8 cellular contexts compared by ENCODE assay signal in genomic region chr20:38034961-38035360, GRCh38. TPM values are rescaled to one million over a fixed set of nuclear protein-coding genes. Genes with fewer than 3 reads are reported as not detected.
DNase-seq lines count a peak whose midpoint lies in the region; ATAC-seq, FAIRE-seq and TF ChIP-seq lines count a peak whose summit lies in the region.

No MANE protein-coding gene starts in this region.

- peak overlapping the region; percentile 93 for H3K27ac ChIP-seq in keratinocyte (ENCODE audit: control insufficient read depth, insufficient read depth, low read length)
- no peak overlapping the region for H3K27ac ChIP-seq in thymus (ENCODE audit: low read depth)

- H4K20me1 ChIP-seq in keratinocyte (ENCODE audit: control insufficient read depth, extremely low read depth, insufficient read depth, low read length), result no peaks in the 10 kb centered on the region

- FAIRE-seq in keratinocyte (lab: Jason Lieb, UNC), result no peak

- H3K36me3 ChIP-seq in keratinocyte (ENCODE audit: control insufficient read depth in 2 of 2, extremely low read depth in 1 of 2, insufficient read depth in 2 of 2, low read length in 2 of 2) (peaks cover 8% of the 10 kb centered on the region in 2 experiments), thymus (ENCODE audit: control insufficient read depth, insufficient read depth) (peaks cover 5% of the 10 kb centered on the region)

- intact Hi-C loops in activated T-helper 2 cell treated with anti-CD3 and anti-CD28 coated beads, Interferon-gamma antibody, Interleukin-2, Interleukin-4, amounts not matched to agents 10 μg/mL and 5 μg/mL and 100 μg/mL, durations not matched to agents 14 hours and 24 hours and 36 hours (cut with micrococcal nuclease), result no loop called here

- H3K4me2 ChIP-seq in keratinocyte (ENCODE audit: control insufficient read depth, extremely low read depth, insufficient read depth, low read depth, low read length), result peak overlapping the region; percentile 91

- no peaks in the 10 kb centered on the region for H3K27me3 Mint-ChIP-seq in activated CD8-positive, alpha-beta memory T cell treated with anti-CD3 and anti-CD28 coated beads, Interleukin-2, amount 10 ng/mL, durations not matched to agents 7 days and 5 days
- H3K27me3 Mint-ChIP-seq in activated T-helper 2 cell treated with anti-CD3 and anti-CD28 coated beads, Interferon-gamma antibody, Interleukin-2, Interleukin-4, amounts not matched to agents 10 μg/mL and 5 μg/mL and 100 μg/mL, durations not matched to agents 14 hours and 24 hours and 36 hours (ENCODE audit: low read depth), result no peaks in the 10 kb centered on the region

- H3K9me3 ChIP-seq in keratinocyte (ENCODE audit: control insufficient read depth, low read depth, low read length), result no peaks in the 10 kb centered on the region
- no peaks in the 10 kb centered on the region for H3K9me3 ChIP-seq in thymus (ENCODE audit: control insufficient read depth)

- no peaks in the 10 kb centered on the region for H3K9me3 Mint-ChIP-seq in activated CD8-positive, alpha-beta memory T cell treated with anti-CD3 and anti-CD28 coated beads, Interleukin-2, amount 10 ng/mL, durations not matched to agents 7 days and 5 days (ENCODE audit: low read depth)
- no peaks in the 10 kb centered on the region for H3K9me3 Mint-ChIP-seq in activated T-helper 2 cell treated with anti-CD3 and anti-CD28 coated beads, Interferon-gamma antibody, Interleukin-2, Interleukin-4, amounts not matched to agents 10 μg/mL and 5 μg/mL and 100 μg/mL, durations not matched to agents 14 hours and 24 hours and 36 hours

- 94% methylated on average over 6 of the region's 6 CpGs for WGBS in thymus

- peak overlapping the region; percentile 99 for H3K27ac Mint-ChIP-seq in activated CD8-positive, alpha-beta memory T cell treated with anti-CD3 and anti-CD28 coated beads, Interleukin-2, amount 10 ng/mL, durations not matched to agents 7 days and 5 days
- peak overlapping the region; percentile 98 for H3K27ac Mint-ChIP-seq in activated T-helper 2 cell treated with anti-CD3 and anti-CD28 coated beads, Interferon-gamma antibody, Interleukin-2, Interleukin-4, amounts not matched to agents 10 μg/mL and 5 μg/mL and 100 μg/mL, durations not matched to agents 14 hours and 24 hours and 36 hours

- no peak for ATAC-seq in activated CD8-positive, alpha-beta memory T cell treated with anti-CD3 and anti-CD28 coated beads, Interleukin-2, amount 10 ng/mL, durations not matched to agents 7 days and 5 days
- ATAC-seq in HG03280 (IDR thresholded peaks at IDR 0.05; ENCODE audit: unreplicated experiment) (no peak), HG02973 (IDR thresholded peaks at IDR 0.05; ENCODE audit: unreplicated experiment) (no peak)

- H3K9ac ChIP-seq in keratinocyte (ENCODE audit: control insufficient read depth, extremely low read depth, insufficient read depth, low read length), result no peak overlapping the region

- H2AFZ ChIP-seq in keratinocyte (ENCODE audit: control insufficient read depth, low read length), result no peak overlapping the region

- no peak for TF ChIP-seq CTCF in keratinocyte (optimal IDR thresholded peaks at IDR 0.05 in 1 of 3, IDR thresholded peaks at IDR 0.05 in 1 of 3, conservative IDR thresholded peaks at IDR 0.05 in 1 of 3; ENCODE audit: extremely low read depth in 1 of 3, insufficient read depth in 2 of 3, low read length in 3 of 3)

- H3K79me2 ChIP-seq in keratinocyte (ENCODE audit: control insufficient read depth, insufficient read depth, low read length), result peaks cover 87% of the 10 kb centered on the region

- H3K4me1 Mint-ChIP-seq in activated CD8-positive, alpha-beta memory T cell treated with anti-CD3 and anti-CD28 coated beads, Interleukin-2, amount 10 ng/mL, durations not matched to agents 7 days and 5 days, result peaks cover 50% of the 10 kb centered on the region
- peaks cover 46% of the 10 kb centered on the region for H3K4me1 Mint-ChIP-seq in activated T-helper 2 cell treated with anti-CD3 and anti-CD28 coated beads, Interferon-gamma antibody, Interleukin-2, Interleukin-4, amounts not matched to agents 10 μg/mL and 5 μg/mL and 100 μg/mL, durations not matched to agents 14 hours and 24 hours and 36 hours (ENCODE audit: low read depth)

- CTCF ChIA-PET in activated CD8-positive, alpha-beta memory T cell treated with anti-CD3 and anti-CD28 coated beads, Interleukin-2, amount 10 ng/mL, durations not matched to agents 7 days and 5 days (lab: Charles Lee), result interaction anchor here (1.5 kb wide), 1 partner anchor 13 kb away, joined by 3 read pairs; no protein-coding TSS in a partner anchor

- dilution Hi-C loops in keratinocyte (cut with MboI; ENCODE audit: extremely low pct_ligation_motif_present, low sequenced_read_pairs), result no loop called here

- peaks cover 37% of the 10 kb centered on the region for H3K36me3 Mint-ChIP-seq in activated CD8-positive, alpha-beta memory T cell treated with anti-CD3 and anti-CD28 coated beads, Interleukin-2, amount 10 ng/mL, durations not matched to agents 7 days and 5 days
- peaks cover 31% of the 10 kb centered on the region for H3K36me3 Mint-ChIP-seq in activated T-helper 2 cell treated with anti-CD3 and anti-CD28 coated beads, Interferon-gamma antibody, Interleukin-2, Interleukin-4, amounts not matched to agents 10 μg/mL and 5 μg/mL and 100 μg/mL, durations not matched to agents 14 hours and 24 hours and 36 hours (ENCODE audit: low read depth)

- no peak for DNase-seq in activated CD8-positive, alpha-beta memory T cell treated with anti-CD3 and anti-CD28 coated beads, Interleukin-2, amount 10 ng/mL, durations not matched to agents 7 days and 5 days
- no peak for DNase-seq in activated CD8-positive, alpha-beta memory T cell treated with anti-CD3 and anti-CD28 coated beads for 24 hours
- DNase-seq in activated T-helper 2 cell treated with anti-CD3 and anti-CD28 coated beads, Interferon-gamma antibody, Interleukin-2, Interleukin-4, amounts not matched to agents 10 μg/mL and 5 μg/mL and 100 μg/mL, durations not matched to agents 14 hours and 24 hours and 36 hours (ENCODE audit: low spot score), result no peak
- DNase-seq in keratinocyte (ENCODE audit: low read depth, low spot score) (no peak), GM19240 (ENCODE audit: insufficient read length, low spot score) (no peak)

- H3K4me1 ChIP-seq in keratinocyte (ENCODE audit: control insufficient read depth, extremely low read depth, insufficient read depth, low read length) (peaks cover 17% of the 10 kb centered on the region), thymus (ENCODE audit: control insufficient read depth, insufficient read depth, low read length) (peaks cover 25% of the 10 kb centered on the region)

- no peaks in the 10 kb centered on the region for H3K9me1 ChIP-seq in keratinocyte (ENCODE audit: control insufficient read depth, extremely low read depth, insufficient read depth, low read length)

- H3K4me3 Mint-ChIP-seq in activated CD8-positive, alpha-beta memory T cell treated with anti-CD3 and anti-CD28 coated beads, Interleukin-2, amount 10 ng/mL, durations not matched to agents 7 days and 5 days, result peak overlapping the region; percentile 98
- peak overlapping the region; percentile 99 for H3K4me3 Mint-ChIP-seq in activated T-helper 2 cell treated with anti-CD3 and anti-CD28 coated beads, Interferon-gamma antibody, Interleukin-2, Interleukin-4, amounts not matched to agents 10 μg/mL and 5 μg/mL and 100 μg/mL, durations not matched to agents 14 hours and 24 hours and 36 hours (ENCODE audit: low read depth)

- H3K4me3 ChIP-seq in keratinocyte (ENCODE audit: control insufficient read depth in 2 of 3, extremely low read depth in 1 of 3, insufficient read depth in 2 of 3, low read depth in 1 of 3, low read length in 3 of 3) (peak overlapping the region; percentile 93 to 97 (median 95)), thymus (ENCODE audit: low read length) (peak overlapping the region; percentile 97)

- H3K27me3 ChIP-seq in keratinocyte (ENCODE audit: control insufficient read depth, extremely low read depth, insufficient read depth, low read length), result no peaks in the 10 kb centered on the region
- no peaks in the 10 kb centered on the region for H3K27me3 ChIP-seq in thymus (ENCODE audit: control insufficient read depth, insufficient read depth)

RNA-seq across cellular contexts. Expression of gene RPRD1B, which starts 1.4 kb away (rescaled TPM):
- 10 to 100 TPM; 34.1 to 37.4 TPM for total RNA-seq in activated CD8-positive, alpha-beta memory T cell treated with anti-CD3 and anti-CD28 coated beads, Interleukin-2, amount 10 ng/mL, durations not matched to agents 7 days and 5 days
- 39.4 and 42.6 TPM in 2 replicates for total RNA-seq in activated T-helper 2 cell treated with anti-CD3 and anti-CD28 coated beads, Interferon-gamma antibody, Interleukin-2, Interleukin-4, amounts not matched to agents 10 μg/mL and 5 μg/mL and 100 μg/mL, durations not matched to agents 14 hours and 24 hours and 36 hours
- polyA plus RNA-seq in keratinocyte (15.9 to 22.6 TPM (median 19.9 TPM) in 3 replicates), thymus (14.5 TPM)
- polyA plus RNA-seq in keratinocyte (2011; ENCODE audit: low read depth), result 26.6 TPM
- 12.0 and 20.0 TPM in 2 replicates for polyA plus RNA-seq in keratinocyte (2011; cell fraction: cytosol; rRNA removed)
- 25.3 and 30.2 TPM in 2 replicates for polyA plus RNA-seq in keratinocyte (2011; cell fraction: nucleus; rRNA removed)
- 14.2 and 15.1 TPM in 2 replicates for polyA plus RNA-seq in keratinocyte (2012; ENCODE audit: low replicate concordance)
- 6.6 to 22.3 TPM (median 20.3 TPM) in 3 replicates for polyA minus RNA-seq in keratinocyte
- polyA minus RNA-seq in keratinocyte (2011; cell fraction: cytosol; rRNA and poly(A)+ RNA removed), result 28.8 TPM
- polyA minus RNA-seq in keratinocyte (2011; cell fraction: nucleus; rRNA and poly(A)+ RNA removed), result 27.1 and 37.2 TPM in 2 replicates

RNA-seq across cellular contexts. Expression of gene TTI1, which starts 1.7 kb away (rescaled TPM):
- total RNA-seq in activated CD8-positive, alpha-beta memory T cell treated with anti-CD3 and anti-CD28 coated beads, Interleukin-2, amount 10 ng/mL, durations not matched to agents 7 days and 5 days, result 10 to 100 TPM; 34.7 to 35.0 TPM
- 35.7 and 36.7 TPM in 2 replicates for total RNA-seq in activated T-helper 2 cell treated with anti-CD3 and anti-CD28 coated beads, Interferon-gamma antibody, Interleukin-2, Interleukin-4, amounts not matched to agents 10 μg/mL and 5 μg/mL and 100 μg/mL, durations not matched to agents 14 hours and 24 hours and 36 hours
- 10.3 to 16.7 TPM (median 13.5 TPM) in 3 replicates for polyA plus RNA-seq in keratinocyte
- 3.0 TPM for polyA plus RNA-seq in keratinocyte (2011; ENCODE audit: low read depth)
- polyA plus RNA-seq in keratinocyte (2011; cell fraction: cytosol; rRNA removed), result 6.0 and 9.2 TPM in 2 replicates
- polyA plus RNA-seq in keratinocyte (2011; cell fraction: nucleus; rRNA removed), result 16.5 and 18.2 TPM in 2 replicates
- 7.9 and 11.7 TPM in 2 replicates for polyA plus RNA-seq in keratinocyte (2012; ENCODE audit: low replicate concordance)
- polyA minus RNA-seq in keratinocyte, result 23.9 to 34.2 TPM (median 29.3 TPM) in 3 replicates
- polyA minus RNA-seq in keratinocyte (2011; cell fraction: cytosol; rRNA and poly(A)+ RNA removed), result 10.7 TPM
- polyA minus RNA-seq in keratinocyte (2011; cell fraction: nucleus; rRNA and poly(A)+ RNA removed), result 16.0 and 33.0 TPM in 2 replicates
- 11.2 TPM for polyA plus RNA-seq in thymus
